In genomic region chr11:65505434-65506315, GRCh38 we compare ENCODE assay signal across 1 cellular context.
TF ChIP-seq lines count a peak whose summit lies in the region.

No MANE protein-coding gene starts in this region.

TF ChIP-seq in GM12878, 131 proteins besides CTCF, POLR2A, EP300 and RAD21 (continued from another document):
- TF ChIP-seq ZBTB4 (CRISPR knock-in tag; IDR thresholded peaks at IDR 0.05): 0 out of 2 replicates have a peak, but pooled peaks have one; percentile 11
- TF ChIP-seq ZBED1 (IDR thresholded peaks at IDR 0.05; ENCODE audit: borderline replicate concordance): peak; percentile 13; the same call in 1 of the 2 replicates
- TF ChIP-seq RELB (IDR thresholded peaks at IDR 0.05; ENCODE audit: low read depth): peak; percentile 30; the same call in 1 of the 2 replicates
- 0 out of 2 replicates have a peak, but pooled peaks have one; percentile 40 for TF ChIP-seq LARP7 (IDR thresholded peaks at IDR 0.05)
- TF ChIP-seq BMI1 (IDR thresholded peaks at IDR 0.05; ENCODE audit: borderline replicate concordance): peak; percentile 14; the same call in 1 of the 2 replicates
- TF ChIP-seq MXI1 (IDR thresholded peaks at IDR 0.05; ENCODE audit: low read depth, low read length): peak; percentile 7; the same call in 1 of the 2 replicates
- TF ChIP-seq POU2F2 (IDR thresholded peaks at IDR 0.05; ENCODE audit: borderline replicate concordance, low read depth, low read length): peak; percentile 72; the same call in 2 of the 3 replicates
- 0 out of 2 replicates have a peak, but pooled peaks have one; percentile 5 for TF ChIP-seq CREB1 (IDR thresholded peaks at IDR 0.05; ENCODE audit: low read depth)
- peak; percentile 22 for TF ChIP-seq PBX3 (IDR thresholded peaks at IDR 0.05; ENCODE audit: insufficient replicate concordance, low read depth, low read length)
- peak; percentile 16; the same call in 1 of the 2 replicates for TF ChIP-seq PML (IDR thresholded peaks at IDR 0.05; ENCODE audit: low read length)
- peak; percentile 40; the same call in 1 of the 2 replicates for TF ChIP-seq ZSCAN29 (IDR thresholded peaks at IDR 0.05)
- TF ChIP-seq BRCA1 (IDR thresholded peaks at IDR 0.05; ENCODE audit: low read depth, low read length): no peak
- no peak for TF ChIP-seq KAT2A (conservative IDR thresholded peaks at IDR 0.05; ENCODE audit: control insufficient read depth, low read depth, low read length)
- peak; percentile 13; the same call in 1 of the 2 replicates for TF ChIP-seq CEBPZ (IDR thresholded peaks at IDR 0.05; ENCODE audit: low read depth, low read length)
- no peak for TF ChIP-seq BCL3 (IDR thresholded peaks at IDR 0.05; ENCODE audit: borderline replicate concordance, insufficient read depth, low read depth, low read length, poor library complexity, severe bottlenecking)
- TF ChIP-seq WRNIP1 (IDR thresholded peaks at IDR 0.05; ENCODE audit: borderline replicate concordance, low read depth, low read length): 0 out of 2 replicates have a peak, but pooled peaks have one; percentile 55
- TF ChIP-seq NFYA (IDR thresholded peaks at IDR 0.05; ENCODE audit: borderline replicate concordance, low read depth, low read length): no peak
- TF ChIP-seq BACH1 (IDR thresholded peaks at IDR 0.05; ENCODE audit: borderline replicate concordance): peak; percentile 75
- TF ChIP-seq STAT1 (conservative IDR thresholded peaks at IDR 0.05): no peak
- TF ChIP-seq IKZF2 (IDR thresholded peaks at IDR 0.05): no peak
- TF ChIP-seq MLLT1 (IDR thresholded peaks at IDR 0.05): peak; percentile 33
- TF ChIP-seq YY1 (IDR thresholded peaks at IDR 0.05; ENCODE audit: low read depth, low read length): 0 out of 2 replicates have a peak, but pooled peaks have one; percentile 5
- no peak for TF ChIP-seq MYB (IDR thresholded peaks at IDR 0.05; ENCODE audit: borderline replicate concordance, low read depth, low read length)
- no peak for TF ChIP-seq ELK1 (IDR thresholded peaks at IDR 0.05; ENCODE audit: low read depth, low read length)
- TF ChIP-seq SMAD1 (IDR thresholded peaks at IDR 0.05; ENCODE audit: low read depth, partially characterized antibody): peak; percentile 79
- TF ChIP-seq RUNX3 (IDR thresholded peaks at IDR 0.05; ENCODE audit: low read length): peak; percentile 33; the same call in 1 of the 2 replicates
- 0 out of 2 replicates have a peak, but pooled peaks have one; percentile 23 for TF ChIP-seq MAX (IDR thresholded peaks at IDR 0.05; ENCODE audit: low read depth, low read length)
- TF ChIP-seq TCF3 (IDR thresholded peaks at IDR 0.05; ENCODE audit: borderline replicate concordance, insufficient read depth, low read depth, low read length): peak; percentile 38; the same call in 1 of the 2 replicates
- TF ChIP-seq BHLHE40 (IDR thresholded peaks at IDR 0.05; ENCODE audit: borderline replicate concordance in 1 of 2, low read depth in 2 of 2, low read length in 1 of 2): peak in 1 of 2 experiments; percentile 1; a peak in 1 of 4 replicates
- TF ChIP-seq SMAD5 (IDR thresholded peaks at IDR 0.05; ENCODE audit: low read depth): peak; percentile 43; the same call in 1 of the 2 replicates
- peak; percentile 96 for TF ChIP-seq POLR2AphosphoS2 (IDR thresholded peaks at IDR 0.05; ENCODE audit: low read depth, low read length)
TF ChIP-seq in GM12878: peak in this region for 24.
